In the genomic region with DNA sequence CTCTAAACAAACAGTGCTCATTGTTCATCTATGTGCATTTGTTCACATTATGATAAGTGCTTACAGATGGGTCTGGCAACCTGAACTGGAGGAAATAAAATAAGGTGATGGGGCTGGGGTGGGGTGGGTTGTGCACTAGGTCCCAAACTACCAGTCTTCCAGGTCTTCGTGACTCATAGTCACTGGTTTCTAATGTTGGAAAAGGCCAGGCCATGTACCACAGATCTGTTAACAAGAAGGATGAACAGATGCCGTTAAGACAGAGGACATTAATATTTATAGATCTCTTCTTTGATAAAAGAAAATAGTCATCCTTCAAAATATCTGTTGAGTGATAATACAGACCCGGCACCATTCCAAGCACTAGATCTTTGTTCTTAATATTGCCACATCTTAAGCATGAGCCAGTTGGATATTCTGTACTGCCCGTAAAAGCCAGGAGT, we compare ENCODE assay signal across 25 cellular contexts.
A peak's percentile ranks its signal among the peaks of the same experiment; 100 is the strongest.
DNase-seq lines count a peak whose midpoint lies in the region; ATAC-seq and TF ChIP-seq lines count a peak whose summit lies in the region.
"Had no signal": no experiment of that assay in that cellular context is flagged by ENCODE, and none has a peak within 500 bp of the region (broad histone marks: within the 10 kb centered on the region; RNA-seq: fewer than 3 reads in every experiment).

No MANE protein-coding gene starts in this region.

- H3K36me3 Mint-ChIP-seq in HFFc6 (ENCODE audit: low read depth) (no peaks in the 10 kb centered on the region), endodermal cell (ENCODE audit: low read depth) (no peaks in the 10 kb centered on the region)
- H3K36me3 Mint-ChIP-seq: activated naive CD8-positive, alpha-beta T cell treated with anti-CD3 and anti-CD28 coated beads for 36 hours; CD4-positive, CD25-positive, alpha-beta regulatory T cell; naive thymus-derived CD4-positive, alpha-beta T cell had no signal

- H3K9me3 ChIP-seq in fibroblast of lung (ENCODE audit: control insufficient read depth, insufficient read depth, low read depth, low read length): no peaks in the 10 kb centered on the region
- H3K9me3 ChIP-seq in mesenchymal stem cell (ENCODE audit: control insufficient read depth, low read length): no peaks in the 10 kb centered on the region
- H3K9me3 ChIP-seq in endodermal cell (ENCODE audit: control insufficient read depth, low read length): no peaks in the 10 kb centered on the region
- H3K9me3 ChIP-seq in gastroesophageal sphincter: no peaks in the 10 kb centered on the region

- H3K4ac ChIP-seq in mesenchymal stem cell (ENCODE audit: low read depth in 1 of 2, low read length in 2 of 2): no peak overlapping the region

- H3K14ac ChIP-seq in mesenchymal stem cell (ENCODE audit: low read length in 2 of 2): no peak overlapping the region

- H3K4me1 ChIP-seq in fibroblast of lung (ENCODE audit: control insufficient read depth, extremely low read depth, insufficient read depth, low read length): peaks cover 8% of the 10 kb centered on the region
- H3K4me1 ChIP-seq in mesenchymal stem cell (ENCODE audit: control insufficient read depth, insufficient read depth, low read depth, low read length): peaks cover 3% of the 10 kb centered on the region
- peaks cover 10% of the 10 kb centered on the region for H3K4me1 ChIP-seq in endodermal cell (ENCODE audit: control insufficient read depth, insufficient read depth, low read length)
- H3K4me1 ChIP-seq in gastroesophageal sphincter: no peaks in the 10 kb centered on the region

- H3K23ac ChIP-seq in mesenchymal stem cell (ENCODE audit: low read length in 2 of 2): no peak overlapping the region

- H3K9ac ChIP-seq in fibroblast of lung (ENCODE audit: insufficient read depth, low read length) (no peak overlapping the region), mesenchymal stem cell (ENCODE audit: low read length) (no peak overlapping the region), endodermal cell (ENCODE audit: extremely low read depth, low read length, poor library complexity, severe bottlenecking) (no peak overlapping the region)

- peak overlapping the region; percentile 91 for H2AK5ac ChIP-seq in mesenchymal stem cell (ENCODE audit: low read length, severe bottlenecking)

- H3K27me3 ChIP-seq in fibroblast of lung (ENCODE audit: control insufficient read depth, insufficient read depth, low read length) (no peaks in the 10 kb centered on the region), mesenchymal stem cell (ENCODE audit: control insufficient read depth in 1 of 2, insufficient read depth in 1 of 2, low read length in 2 of 2) (no peaks in the 10 kb centered on the region), endodermal cell (ENCODE audit: control insufficient read depth, insufficient read depth, low read length, poor library complexity, severe bottlenecking) (no peaks in the 10 kb centered on the region), gastroesophageal sphincter (no peaks in the 10 kb centered on the region)

- H3K4me3 ChIP-seq in AG10803 (ENCODE audit: low read length): no peak overlapping the region
- no peak overlapping the region for H3K4me3 ChIP-seq in fibroblast of lung (replicated peaks in 1 of 4; ENCODE audit: control extremely low read depth in 1 of 4, insufficient read depth in 1 of 4, low read depth in 3 of 4, low read length in 4 of 4)
- H3K4me3 ChIP-seq in mesenchymal stem cell (ENCODE audit: insufficient read depth in 1 of 2, low read depth in 1 of 2, low read length in 2 of 2): no peak overlapping the region
- no peak overlapping the region for H3K4me3 ChIP-seq in endodermal cell (ENCODE audit: low read length)
- H3K4me3 ChIP-seq in gastroesophageal sphincter: no peak overlapping the region
- H3K4me3 ChIP-seq: GM12878 had no signal

- no peak overlapping the region for H2BK15ac ChIP-seq in mesenchymal stem cell (ENCODE audit: low read depth, poor library complexity, severe bottlenecking)

- no peaks in the 10 kb centered on the region for H4K20me1 ChIP-seq in fibroblast of lung (ENCODE audit: control insufficient read depth, extremely low read depth, insufficient read depth, low read length)

- peak overlapping the region; percentile 56 for H3K4me3 Mint-ChIP-seq in HFFc6
- H3K4me3 Mint-ChIP-seq in endodermal cell: no peak overlapping the region
- H3K4me3 Mint-ChIP-seq: activated B cell treated with CpG ODN at 0.5 μM for 24 hours; activated naive CD8-positive, alpha-beta T cell treated with anti-CD3 and anti-CD28 coated beads for 36 hours; CD4-positive, CD25-positive, alpha-beta regulatory T cell; memory B cell had no signal

- H3K27ac Mint-ChIP-seq in HFFc6: peak overlapping the region; percentile 48
- no peak overlapping the region for H3K27ac Mint-ChIP-seq in endodermal cell
- H3K27ac Mint-ChIP-seq: activated B cell treated with CpG ODN at 0.5 μM for 24 hours; activated naive CD8-positive, alpha-beta T cell treated with anti-CD3 and anti-CD28 coated beads for 36 hours; CD4-positive, CD25-positive, alpha-beta regulatory T cell; memory B cell had no signal

- ATAC-seq in gastroesophageal sphincter: no peak

- H3K4me2 ChIP-seq in fibroblast of lung (ENCODE audit: extremely low read depth, insufficient read depth, low read length) (no peak overlapping the region), mesenchymal stem cell (ENCODE audit: low read length, poor library complexity, severe bottlenecking) (no peak overlapping the region)

- DNase-seq in AG10803 (ENCODE audit: low read depth): peak; percentile 84
- DNase-seq in HFFc6: peak; percentile 38
- DNase-seq in fibroblast of lung (ENCODE audit: low read depth in 2 of 2): peak; percentile 6 to 64
- peak; percentile 65 for DNase-seq in mesenchymal stem cell
- no peak for DNase-seq in NCI-H524 treated with DMSO at 0.1 percent for 48 hours (lab: John Stamatoyannopoulos, UW)
- DNase-seq in endodermal cell: no peak
- DNase-seq in DMS153 (lab: John Stamatoyannopoulos, UW): no peak
- DNase-seq: ACHN; activated B cell treated with CpG ODN at 0.5 μM for 24 hours; activated CD4-positive, alpha-beta T cell treated with anti-CD3 and anti-CD28 coated beads, Interleukin-2, amount 50 U/mL, for 48 hours; activated CD8-positive, alpha-beta memory T cell treated with anti-CD3 and anti-CD28 coated beads, Interleukin-2, amount 50 U/mL, for 48 hours; activated naive CD8-positive, alpha-beta T cell treated with anti-CD3 and anti-CD28 coated beads for 36 hours; CD4-positive, CD25-positive, alpha-beta regulatory T cell; cortex of kidney; GF-D8; naive thymus-derived CD4-positive, alpha-beta T cell; NCI-H1092 treated with DMSO at 0.1 percent for 48 hours; NCI-H2029; NCI-H774; stimulated activated CD4-positive, alpha-beta T cell treated with anti-CD3 and anti-CD28 coated beads, Interleukin-15, amount 100 ng/mL, for 24 hours; stimulated activated CD8-positive, alpha-beta memory T cell treated with anti-CD3 and anti-CD28 coated beads, Interleukin-4, amount 100 ng/mL, for 48 hours had no signal

- no peaks in the 10 kb centered on the region for H3K79me2 ChIP-seq in fibroblast of lung (ENCODE audit: control insufficient read depth, insufficient read depth, low read length)

- peaks cover 50% of the 10 kb centered on the region for H3K4me1 Mint-ChIP-seq in HFFc6 (ENCODE audit: low read depth)
- peaks cover 24% of the 10 kb centered on the region for H3K4me1 Mint-ChIP-seq in endodermal cell
- H3K4me1 Mint-ChIP-seq: activated B cell treated with CpG ODN at 0.5 μM for 24 hours; CD4-positive, CD25-positive, alpha-beta regulatory T cell; memory B cell had no signal

- TF ChIP-seq EP300 in gastroesophageal sphincter (IDR thresholded peaks at IDR 0.05): no peak

- TF ChIP-seq POLR2A in gastroesophageal sphincter (IDR thresholded peaks at IDR 0.05): no peak

- 40% methylated on average over 2 of the region's 4 CpGs for WGBS in mesenchymal stem cell
- 97 to 100% methylated on average over 2 to 4 of the region's 4 CpGs for WGBS in endodermal cell (ENCODE audit: insufficient coverage in 1 of 2, insufficient read length in 1 of 2), 2 experiments
- WGBS in gastroesophageal sphincter (ENCODE audit: low coverage in 1 of 2), 2 donors: 72 to 93% methylated on average over 4 of the region's 4 CpGs

- TF ChIP-seq CTCF in AG10803 (conservative IDR thresholded peaks at IDR 0.05; ENCODE audit: low read length) (no peak), HFFc6 (IDR thresholded peaks at IDR 0.05) (no peak), fibroblast of lung (conservative IDR thresholded peaks at IDR 0.05 in 1 of 2, IDR thresholded peaks at IDR 0.05 in 1 of 2; ENCODE audit: low read depth in 1 of 2, low read length in 2 of 2) (no peak), endodermal cell (conservative IDR thresholded peaks at IDR 0.05) (no peak), gastroesophageal sphincter (IDR thresholded peaks at IDR 0.05) (no peak)

- H4K91ac ChIP-seq in mesenchymal stem cell (ENCODE audit: low read length): no peak overlapping the region

- H3K18ac ChIP-seq in mesenchymal stem cell (ENCODE audit: low read depth in 1 of 2, low read length in 2 of 2): peak overlapping the region in 1 of 2 experiments; percentile 33

- H4K8ac ChIP-seq in mesenchymal stem cell (ENCODE audit: low read length): no peak overlapping the region

- H3K9me3 Mint-ChIP-seq in HFFc6 (no peaks in the 10 kb centered on the region), endodermal cell (no peaks in the 10 kb centered on the region)
- H3K9me3 Mint-ChIP-seq: activated B cell treated with CpG ODN at 0.5 μM for 24 hours had no signal

- H3K27me3 Mint-ChIP-seq in HFFc6 (ENCODE audit: insufficient read depth) (peaks cover 3% of the 10 kb centered on the region; the same call in 1 of the 2 replicates), endodermal cell (ENCODE audit: insufficient read depth) (no peaks in the 10 kb centered on the region)
- H3K27me3 Mint-ChIP-seq: activated naive CD8-positive, alpha-beta T cell treated with anti-CD3 and anti-CD28 coated beads for 36 hours had no signal

- no peak overlapping the region for H3K27ac ChIP-seq in fibroblast of lung (ENCODE audit: insufficient read depth, low read length)
- H3K27ac ChIP-seq in mesenchymal stem cell (ENCODE audit: low read length, poor library complexity, severe bottlenecking): peak overlapping the region; percentile 91
- no peak overlapping the region for H3K27ac ChIP-seq in endodermal cell (ENCODE audit: low read depth, low read length)
- no peak overlapping the region for H3K27ac ChIP-seq in gastroesophageal sphincter
- H3K27ac ChIP-seq: foreskin keratinocyte had no signal

- H3K36me3 ChIP-seq in fibroblast of lung (ENCODE audit: control insufficient read depth, insufficient read depth, low read length): no peaks in the 10 kb centered on the region
- no peaks in the 10 kb centered on the region for H3K36me3 ChIP-seq in mesenchymal stem cell (ENCODE audit: control insufficient read depth in 1 of 2, insufficient read depth in 2 of 2, low read depth in 1 of 2, low read length in 2 of 2)
- H3K36me3 ChIP-seq in endodermal cell (ENCODE audit: control insufficient read depth, insufficient read depth, low read length): no peaks in the 10 kb centered on the region
- no peaks in the 10 kb centered on the region for H3K36me3 ChIP-seq in gastroesophageal sphincter

- H2AFZ ChIP-seq in fibroblast of lung (ENCODE audit: low read length): no peak overlapping the region
- H2AFZ ChIP-seq in mesenchymal stem cell (ENCODE audit: low read depth, low read length): no peak overlapping the region

- H2BK12ac ChIP-seq in mesenchymal stem cell (ENCODE audit: low read length in 2 of 2): no peak overlapping the region

- no peaks in the 10 kb centered on the region for H3K79me1 ChIP-seq in mesenchymal stem cell (replicated peaks; ENCODE audit: low read length, poor library complexity, severe bottlenecking)

- peak overlapping the region; percentile 5 for H2BK120ac ChIP-seq in mesenchymal stem cell (ENCODE audit: low read depth, low read length)

- H2BK5ac ChIP-seq in mesenchymal stem cell (ENCODE audit: low read depth, low read length, poor library complexity, severe bottlenecking): no peak overlapping the region

Comparison
In these comparisons a context has a peak if more than half of its experiments do, and no peak if none do; other contexts are left out.
1. DNase-seq: peak in AG10803 (single experiment), HFFc6 (single experiment), fibroblast of lung (2 of 2) and mesenchymal stem cell (single experiment); none in NCI-H524 treated with DMSO at 0.1 percent for 48 hours (single experiment), endodermal cell (single experiment) and DMS153 (single experiment).